ENCODE assay signal across 22 cellular contexts in genomic region chr5:62931081-62931480, GRCh38.
"Had no signal": no experiment of that assay in that cellular context is flagged by ENCODE, and none has a peak within 500 bp of the region (broad histone marks: within the 10 kb centered on the region; RNA-seq: fewer than 3 reads in every experiment).

No MANE protein-coding gene starts in this region.

- H3K4me1 ChIP-seq: adrenal gland, ascending aorta, left ventricle myocardium inferior, upper lobe of right lung had no signal

- H3K36me3 ChIP-seq: adrenal gland, ascending aorta, left ventricle myocardium inferior, thoracic aorta, upper lobe of right lung had no signal

- H3K27ac Mint-ChIP-seq: activated B cell treated with CpG ODN at 0.5 μM for 24 hours; activated naive CD8-positive, alpha-beta T cell; activated T-helper 2 cell treated with anti-CD3 and anti-CD28 coated beads, Interferon-gamma antibody, Interleukin-2, Interleukin-4, amounts not matched to agents 10 μg/mL and 5 μg/mL and 100 μg/mL, durations not matched to agents 14 hours and 24 hours and 36 hours; natural killer cell treated with Interleukin-12 subunit alpha and Interleukin-12 subunit beta and Interleukin-15 and Interleukin-18, amount 100 ng/mL, for 72 hours had no signal

- H3K4me1 Mint-ChIP-seq: activated B cell treated with CpG ODN at 0.5 μM for 24 hours had no signal

- H3K9me3 Mint-ChIP-seq: activated B cell treated with CpG ODN at 0.5 μM for 24 hours; activated T-helper 2 cell treated with anti-CD3 and anti-CD28 coated beads, Interferon-gamma antibody, Interleukin-2, Interleukin-4, amounts not matched to agents 10 μg/mL and 5 μg/mL and 100 μg/mL, durations not matched to agents 14 hours and 24 hours and 36 hours had no signal

- H3K9me3 ChIP-seq: adrenal gland, ascending aorta, left ventricle myocardium inferior, thoracic aorta, upper lobe of right lung had no signal

- H3K4me3 Mint-ChIP-seq: activated B cell treated with CpG ODN at 0.5 μM for 24 hours; activated naive CD8-positive, alpha-beta T cell; activated T-cell treated with anti-CD3 and anti-CD28 coated beads, Interleukin-2, amount 50 U/mL, for 4 hours; natural killer cell treated with Interleukin-12 subunit alpha and Interleukin-12 subunit beta and Interleukin-15 and Interleukin-18, amount 100 ng/mL, for 72 hours had no signal

- DNase-seq: activated B cell treated with CpG ODN at 0.5 μM for 24 hours; activated CD4-positive, alpha-beta T cell treated with anti-CD3 and anti-CD28 coated beads for 4 hours; activated CD4-positive, alpha-beta T cell treated with anti-CD3 and anti-CD28 coated beads, Interleukin-2, amount 50 U/mL, for 48 hours; activated CD8-positive, alpha-beta memory T cell treated with anti-CD3 and anti-CD28 coated beads, Interleukin-2, amount 50 U/mL, for 48 hours; activated naive CD4-positive, alpha-beta T cell; activated T-cell treated with anti-CD3 and anti-CD28 coated beads, Interleukin-2, amount 50 U/mL, for 4 hours; adrenal gland; cerebellar nuclear complex; kidney; left ventricle myocardium inferior; midbrain; stimulated activated CD4-positive, alpha-beta T cell treated with anti-CD3 and anti-CD28 coated beads, Interleukin-4, amount 100 ng/mL, for 1 hour; stimulated activated naive CD4-positive, alpha-beta T cell; T-helper 9 cell; upper lobe of right lung had no signal

- H3K27ac ChIP-seq: adrenal gland, ascending aorta, epithelial cell of prostate, left ventricle myocardium inferior, thoracic aorta, upper lobe of right lung had no signal

- H3K36me3 Mint-ChIP-seq: activated naive CD8-positive, alpha-beta T cell; natural killer cell treated with Interleukin-12 subunit alpha and Interleukin-12 subunit beta and Interleukin-15 and Interleukin-18, amount 100 ng/mL, for 72 hours had no signal

- H3K27me3 ChIP-seq: adrenal gland, ascending aorta, upper lobe of right lung had no signal

- H3K27me3 Mint-ChIP-seq: activated B cell treated with CpG ODN at 0.5 μM for 24 hours; activated naive CD8-positive, alpha-beta T cell; natural killer cell treated with Interleukin-12 subunit alpha and Interleukin-12 subunit beta and Interleukin-15 and Interleukin-18, amount 100 ng/mL, for 72 hours had no signal

- H3K4me3 ChIP-seq: adrenal gland, ascending aorta, left ventricle myocardium inferior, thoracic aorta, upper lobe of right lung had no signal

- ATAC-seq: activated T-cell treated with anti-CD3 and anti-CD28 coated beads, Interleukin-2, amount 50 U/mL, for 4 hours; natural killer cell treated with Interleukin-12 subunit alpha and Interleukin-12 subunit beta and Interleukin-15 and Interleukin-18, amount 100 ng/mL, for 72 hours; sciatic nerve; upper lobe of right lung had no signal
